In the genomic region with DNA sequence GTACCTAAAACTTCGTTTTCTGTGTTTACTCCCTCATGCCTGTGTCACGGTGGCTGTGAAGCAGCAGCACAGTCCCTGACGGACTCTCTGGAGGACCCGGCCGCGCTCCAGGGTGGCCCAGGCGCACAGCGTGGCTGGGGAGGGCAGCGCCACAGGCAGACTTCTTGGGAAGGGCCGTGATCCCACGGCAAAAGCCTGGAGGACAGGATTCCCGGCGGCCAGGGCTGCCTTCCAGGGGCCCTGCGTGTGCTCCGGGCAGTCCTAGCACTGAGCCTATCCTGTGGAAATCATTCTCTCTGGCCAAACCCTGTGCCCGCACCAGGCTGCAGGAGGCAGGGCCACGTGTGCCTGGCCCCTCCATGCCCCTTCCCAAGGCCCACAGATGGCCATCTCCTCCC, we compare ENCODE assay signal across 1 cellular context.
TF ChIP-seq lines count a peak whose summit lies in the region.

No MANE protein-coding gene starts in this region.

TF ChIP-seq in IMR-90, 13 proteins besides CTCF, POLR2A, EP300 and RAD21 (continued from another document):
- TF ChIP-seq, protein P1, sequence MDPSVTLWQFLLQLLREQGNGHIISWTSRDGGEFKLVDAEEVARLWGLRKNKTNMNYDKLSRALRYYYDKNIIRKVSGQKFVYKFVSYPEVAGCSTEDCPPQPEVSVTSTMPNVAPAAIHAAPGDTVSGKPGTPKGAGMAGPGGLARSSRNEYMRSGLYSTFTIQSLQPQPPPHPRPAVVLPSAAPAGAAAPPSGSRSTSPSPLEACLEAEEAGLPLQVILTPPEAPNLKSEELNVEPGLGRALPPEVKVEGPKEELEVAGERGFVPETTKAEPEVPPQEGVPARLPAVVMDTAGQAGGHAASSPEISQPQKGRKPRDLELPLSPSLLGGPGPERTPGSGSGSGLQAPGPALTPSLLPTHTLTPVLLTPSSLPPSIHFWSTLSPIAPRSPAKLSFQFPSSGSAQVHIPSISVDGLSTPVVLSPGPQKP (IDR thresholded peaks at IDR 0.05; ENCODE audit: borderline replicate concordance, low read depth, low read length): no peak
- TF ChIP-seq MAFK (IDR thresholded peaks at IDR 0.05; ENCODE audit: low read depth, low read length) (no peak), SMC3 (IDR thresholded peaks at IDR 0.05; ENCODE audit: low read depth, low read length) (no peak), CEBPB (IDR thresholded peaks at IDR 0.05; ENCODE audit: low read depth, low read length) (no peak), NFE2L2 (IDR thresholded peaks at IDR 0.05; ENCODE audit: low read depth, low read length) (no peak), RCOR1 (IDR thresholded peaks at IDR 0.05; ENCODE audit: insufficient replicate concordance, low read length) (no peak), BHLHE40 (IDR thresholded peaks at IDR 0.05; ENCODE audit: low read depth, low read length) (no peak), MXI1 (IDR thresholded peaks at IDR 0.05; ENCODE audit: borderline replicate concordance, low read depth, low read length) (no peak), CHD1 (IDR thresholded peaks at IDR 0.05; ENCODE audit: low read depth, low read length) (no peak), MAZ (IDR thresholded peaks at IDR 0.05; ENCODE audit: borderline replicate concordance, low read depth, low read length) (no peak), FOS (IDR thresholded peaks at IDR 0.05; ENCODE audit: low read depth, low read length) (no peak)
- TF ChIP-seq, protein P2, sequence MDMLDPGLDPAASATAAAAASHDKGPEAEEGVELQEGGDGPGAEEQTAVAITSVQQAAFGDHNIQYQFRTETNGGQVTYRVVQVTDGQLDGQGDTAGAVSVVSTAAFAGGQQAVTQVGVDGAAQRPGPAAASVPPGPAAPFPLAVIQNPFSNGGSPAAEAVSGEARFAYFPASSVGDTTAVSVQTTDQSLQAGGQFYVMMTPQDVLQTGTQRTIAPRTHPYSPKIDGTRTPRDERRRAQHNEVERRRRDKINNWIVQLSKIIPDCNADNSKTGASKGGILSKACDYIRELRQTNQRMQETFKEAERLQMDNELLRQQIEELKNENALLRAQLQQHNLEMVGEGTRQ (IDR thresholded peaks at IDR 0.05; ENCODE audit: low read depth, low read length): no peak
